Comparison of ENCODE assay signal across 1 cellular context in genomic region chr16:80924372-80924978, GRCh38.
TF ChIP-seq lines count a peak whose summit lies in the region.

No MANE protein-coding gene starts in this region.

TF ChIP-seq in HEK293, 187 proteins besides CTCF, POLR2A, EP300 and RAD21 (continued from another document):
- TF ChIP-seq, protein P1, sequence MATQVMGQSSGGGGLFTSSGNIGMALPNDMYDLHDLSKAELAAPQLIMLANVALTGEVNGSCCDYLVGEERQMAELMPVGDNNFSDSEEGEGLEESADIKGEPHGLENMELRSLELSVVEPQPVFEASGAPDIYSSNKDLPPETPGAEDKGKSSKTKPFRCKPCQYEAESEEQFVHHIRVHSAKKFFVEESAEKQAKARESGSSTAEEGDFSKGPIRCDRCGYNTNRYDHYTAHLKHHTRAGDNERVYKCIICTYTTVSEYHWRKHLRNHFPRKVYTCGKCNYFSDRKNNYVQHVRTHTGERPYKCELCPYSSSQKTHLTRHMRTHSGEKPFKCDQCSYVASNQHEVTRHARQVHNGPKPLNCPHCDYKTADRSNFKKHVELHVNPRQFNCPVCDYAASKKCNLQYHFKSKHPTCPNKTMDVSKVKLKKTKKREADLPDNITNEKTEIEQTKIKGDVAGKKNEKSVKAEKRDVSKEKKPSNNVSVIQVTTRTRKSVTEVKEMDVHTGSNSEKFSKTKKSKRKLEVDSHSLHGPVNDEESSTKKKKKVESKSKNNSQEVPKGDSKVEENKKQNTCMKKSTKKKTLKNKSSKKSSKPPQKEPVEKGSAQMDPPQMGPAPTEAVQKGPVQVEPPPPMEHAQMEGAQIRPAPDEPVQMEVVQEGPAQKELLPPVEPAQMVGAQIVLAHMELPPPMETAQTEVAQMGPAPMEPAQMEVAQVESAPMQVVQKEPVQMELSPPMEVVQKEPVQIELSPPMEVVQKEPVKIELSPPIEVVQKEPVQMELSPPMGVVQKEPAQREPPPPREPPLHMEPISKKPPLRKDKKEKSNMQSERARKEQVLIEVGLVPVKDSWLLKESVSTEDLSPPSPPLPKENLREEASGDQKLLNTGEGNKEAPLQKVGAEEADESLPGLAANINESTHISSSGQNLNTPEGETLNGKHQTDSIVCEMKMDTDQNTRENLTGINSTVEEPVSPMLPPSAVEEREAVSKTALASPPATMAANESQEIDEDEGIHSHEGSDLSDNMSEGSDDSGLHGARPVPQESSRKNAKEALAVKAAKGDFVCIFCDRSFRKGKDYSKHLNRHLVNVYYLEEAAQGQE (tag by site-specific recombination; IDR thresholded peaks at IDR 0.05), result no peak
- TF ChIP-seq ZNF561 (tag by site-specific recombination; IDR thresholded peaks at IDR 0.05; ENCODE audit: borderline replicate concordance), result peak; percentile 71; the same call in 1 of the 2 replicates
- TF ChIP-seq BCL11A (tag by site-specific recombination; IDR thresholded peaks at IDR 0.05; ENCODE audit: low read depth), result no peak
- TF ChIP-seq PRDM1 (tag by site-specific recombination; IDR thresholded peaks at IDR 0.05), result 0 out of 2 replicates have a peak, but pooled peaks have one; percentile 11
- TF ChIP-seq KLF9 (tag by site-specific recombination; IDR thresholded peaks at IDR 0.05; ENCODE audit: low read depth), result no peak
- peak; percentile 48; the same call in 1 of the 2 replicates for TF ChIP-seq PRDM6 (tag by site-specific recombination; IDR thresholded peaks at IDR 0.05)
- no peak for TF ChIP-seq ZNF670 (tag by site-specific recombination; IDR thresholded peaks at IDR 0.05; ENCODE audit: low read depth)
- no peak for TF ChIP-seq ZNF157 (tag by site-specific recombination; IDR thresholded peaks at IDR 0.05)
- no peak for TF ChIP-seq SETDB1 (IDR thresholded peaks at IDR 0.05; ENCODE audit: insufficient read length, low read length)
- peak; percentile 63; the same call in 1 of the 2 replicates for TF ChIP-seq ZBTB48 (tag by site-specific recombination; IDR thresholded peaks at IDR 0.05)
- TF ChIP-seq PBX3 (CRISPR knock-in tag; IDR thresholded peaks at IDR 0.05), result no peak
- no peak for TF ChIP-seq ZNF501 (tag by site-specific recombination; IDR thresholded peaks at IDR 0.05)
